In the genomic region with DNA sequence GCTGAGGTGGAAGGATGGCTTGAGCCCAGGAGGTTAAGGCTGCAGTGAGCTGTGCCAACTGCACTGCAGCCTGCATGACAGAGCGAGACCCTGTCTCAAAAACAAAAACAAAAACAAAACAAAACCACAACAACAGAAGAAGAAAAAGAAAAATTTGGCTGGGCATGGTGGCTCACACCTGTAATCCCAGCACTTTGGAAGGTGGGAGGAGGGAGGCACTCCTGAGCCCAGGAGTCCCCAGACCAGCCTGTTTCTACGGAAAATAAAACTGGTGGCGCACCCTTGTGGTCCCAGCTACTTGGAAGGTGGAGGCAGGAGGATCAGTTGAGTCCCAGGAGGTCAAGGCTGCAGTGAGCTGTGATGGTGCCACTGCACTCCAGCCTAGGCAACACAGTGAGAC, we compare ENCODE assay signal across 8 cellular contexts. TPM values are rescaled to one million over a fixed set of nuclear protein-coding genes. Genes with fewer than 3 reads are reported as not detected.
DNase-seq lines count a peak whose midpoint lies in the region; ATAC-seq, FAIRE-seq and TF ChIP-seq lines count a peak whose summit lies in the region.
"Not testable (repeated sequence)": the region's sequence is repeated elsewhere in the genome, so short reads cannot be mapped to it uniquely, and the experiment has no call there.

No MANE protein-coding gene starts in this region.

- peak; percentile 15 to 33; a peak in 2 of 4 replicates for TF ChIP-seq RAD21 in H1 (IDR thresholded peaks at IDR 0.05 in 1 of 2, conservative IDR thresholded peaks at IDR 0.05 in 1 of 2; ENCODE audit: low read depth in 2 of 2, low read length in 2 of 2)

- not testable (repeated sequence) for H2BK120ac ChIP-seq in H1 (replicated peaks; ENCODE audit: low read depth, low read length)

- H3K14ac ChIP-seq in H1 (ENCODE audit: insufficient read length): not testable (repeated sequence)

- not testable (repeated sequence) for H4K5ac ChIP-seq in H1 (ENCODE audit: insufficient read length, low read depth, low read length)

- H3K23ac ChIP-seq in H1 (ENCODE audit: insufficient read length): not testable (repeated sequence)

- H2BK15ac ChIP-seq in H1 (ENCODE audit: low read length): not testable (repeated sequence)

- not testable (repeated sequence) for TF ChIP-seq EP300 in H1 (IDR thresholded peaks at IDR 0.05; ENCODE audit: borderline replicate concordance in 1 of 2, low read depth in 2 of 2, low read length in 2 of 2)

- not testable (repeated sequence) for H2AK5ac ChIP-seq in H1 (ENCODE audit: low read depth, low read length)

- H3K4me2 ChIP-seq in H1 (ENCODE audit: insufficient read depth in 1 of 2, low read depth in 2 of 2, low read length in 2 of 2): not testable (repeated sequence)

- not testable (repeated sequence) for H3K4me1 ChIP-seq in BE2C; H1 (replicated peaks in 1 of 4; ENCODE audit: control insufficient read depth in 3 of 4, insufficient read depth in 4 of 4, low read length in 3 of 4)
- H3K4me1 ChIP-seq in HAP-1 (peaks cover 24% of the 10 kb centered on the region), mucosa of descending colon (ENCODE audit: low read depth) (peaks cover 37% of the 10 kb centered on the region)

- POLR2A ChIA-PET in H1 (lab: Charles Lee; ENCODE audit: partially characterized antibody): interaction anchor here (1.1 to 2.2 kb wide), 7 partner anchors 13 to 240 kb away, joined by 3 to 11 read pairs (median 3); a partner anchor contains a TSS

- peaks cover 24% of the 10 kb centered on the region for H3K36me3 ChIP-seq in BE2C
- H3K36me3 ChIP-seq in HAP-1 (replicated peaks): peaks cover 40% of the 10 kb centered on the region
- peaks cover 0 to 13% (median 4%) of the 10 kb centered on the region in 4 experiments; a peak in 3 of 8 replicates for H3K36me3 ChIP-seq in H1 (ENCODE audit: control insufficient read depth in 2 of 4, insufficient read depth in 4 of 4, low read length in 3 of 4)
- not testable (repeated sequence) for H3K36me3 ChIP-seq in mucosa of descending colon (ENCODE audit: low read depth)

- in situ Hi-C loops in HAP-1 (cut with MboI; ENCODE audit: low sequenced_read_pairs): not testable (repeated sequence)

- DNase-seq in BE2C: peak; percentile 40
- peak; percentile 48 to 77 for DNase-seq in HAP-1 (ENCODE audit: low spot score in 2 of 2)
- DNase-seq in NCI-H82 (lab: John Stamatoyannopoulos, UW): peak; percentile 57
- peak in 1 of 2 experiments; percentile 70 for DNase-seq in H1 (ENCODE audit: low read depth in 1 of 2, low spot score in 2 of 2)
- peak in 2 of 3 donors; percentile 57 to 62 for DNase-seq in mucosa of descending colon
- DNase-seq in stimulated activated effector memory CD8-positive, alpha-beta T cell treated with anti-CD3 and anti-CD28 coated beads, Interleukin-12 subunit alpha, Interleukin-12 subunit beta, amount 100 ng/mL, for 72 hours (ENCODE audit: low spot score in 2 of 2): not testable (repeated sequence)

- not testable (repeated sequence) for H2AFZ ChIP-seq in H1 (ENCODE audit: low read length)

- CTCF ChIA-PET in H1 (lab: Charles Lee; ENCODE audit: partially characterized antibody): interaction anchor here (0.6 to 2.5 kb wide), 17 partner anchors 10 to 314 kb away, joined by 3 to 9 read pairs (median 4); no protein-coding TSS in a partner anchor

- not testable (repeated sequence) for H3K4ac ChIP-seq in H1 (replicated peaks; ENCODE audit: insufficient read length, low read depth, low read length)

- H4K8ac ChIP-seq in H1 (ENCODE audit: extremely low read depth, insufficient read depth, low read length): not testable (repeated sequence)

- not testable (repeated sequence) for FAIRE-seq in H1 (lab: Jason Lieb, UNC)

- not testable (repeated sequence) for H2BK20ac ChIP-seq in H1 (ENCODE audit: low read length)

- 73% methylated on average over 3 of the region's 3 CpGs; no CpG with 5 or more reads in 1 of the 2 experiments for WGBS in H1 (ENCODE audit: extremely low coverage in 1 of 2, insufficient coverage in 1 of 2, insufficient read length in 1 of 2, insufficient replicate concordance in 2 of 2, low coverage in 1 of 2, low lambda C conversion rate in 2 of 2, missing lambda C conversion rate in 1 of 2), 2 experiments

- not testable (repeated sequence) for H3K23me2 ChIP-seq in H1 (ENCODE audit: low read depth, low read length)

- H3K4me1 Mint-ChIP-seq in activated naive CD8-positive, alpha-beta T cell (ENCODE audit: low read depth): peaks cover 34% of the 10 kb centered on the region
- peaks cover 13% of the 10 kb centered on the region for H3K4me1 Mint-ChIP-seq in stimulated activated effector memory CD8-positive, alpha-beta T cell treated with anti-CD3 and anti-CD28 coated beads, Interleukin-12 subunit alpha, Interleukin-12 subunit beta, amount 100 ng/mL, for 72 hours

- H3K27ac Mint-ChIP-seq in activated naive CD8-positive, alpha-beta T cell: peak overlapping the region; percentile 62
- H3K27ac Mint-ChIP-seq in stimulated activated effector memory CD8-positive, alpha-beta T cell treated with anti-CD3 and anti-CD28 coated beads, Interleukin-12 subunit alpha, Interleukin-12 subunit beta, amount 100 ng/mL, for 72 hours: peak overlapping the region; percentile 71

- not testable (repeated sequence) for H3K9me3 Mint-ChIP-seq in activated naive CD8-positive, alpha-beta T cell (ENCODE audit: low read depth); stimulated activated effector memory CD8-positive, alpha-beta T cell treated with anti-CD3 and anti-CD28 coated beads, Interleukin-12 subunit alpha, Interleukin-12 subunit beta, amount 100 ng/mL, for 72 hours

- peak overlapping the region; percentile 77 for H3K4me3 Mint-ChIP-seq in activated naive CD8-positive, alpha-beta T cell
- peak overlapping the region; percentile 58 for H3K4me3 Mint-ChIP-seq in stimulated activated effector memory CD8-positive, alpha-beta T cell treated with anti-CD3 and anti-CD28 coated beads, Interleukin-12 subunit alpha, Interleukin-12 subunit beta, amount 100 ng/mL, for 72 hours

- not testable (repeated sequence) for H3K4me3 ChIP-seq in BE2C (ENCODE audit: low read depth, low read length); HAP-1; H1 (ENCODE audit: extremely low read depth in 1 of 4, insufficient read depth in 2 of 4, low read depth in 3 of 4, low read length in 4 of 4); mucosa of descending colon

- peaks cover 8 to 66% of the 10 kb centered on the region in 2 experiments for H3K79me2 ChIP-seq in H1 (ENCODE audit: control insufficient read depth in 1 of 2, insufficient read depth in 2 of 2, low read length in 2 of 2)

- not testable (repeated sequence) for H3K9me3 ChIP-seq in BE2C; HAP-1; H1 (ENCODE audit: insufficient read depth in 2 of 2, low read depth in 1 of 2, low read length in 1 of 2); mucosa of descending colon

- not testable (repeated sequence) for H2BK5ac ChIP-seq in H1 (ENCODE audit: low read depth, low read length)

- not testable (repeated sequence) for H3K18ac ChIP-seq in H1 (ENCODE audit: extremely low read depth, low read length)

- not testable (repeated sequence) for H2BK12ac ChIP-seq in H1 (ENCODE audit: low read depth, low read length)

- TF ChIP-seq CTCF in BE2C (IDR thresholded peaks at IDR 0.05; ENCODE audit: low read depth, low read length) (peak; percentile 39), VCaP (conservative IDR thresholded peaks at IDR 0.05) (peak; percentile 26; the same call in 1 of the 2 replicates), H1 (IDR thresholded peaks at IDR 0.05; ENCODE audit: control extremely low read depth in 1 of 3, insufficient read depth in 1 of 3, low read depth in 1 of 3, low read length in 3 of 3) (peak; percentile 45 to 58 (median 49))
- TF ChIP-seq CTCF in mucosa of descending colon (IDR thresholded peaks at IDR 0.05): not testable (repeated sequence)

- H3K27me3 ChIP-seq in BE2C; HAP-1 (ENCODE audit: low read depth); H1 (replicated peaks in 1 of 4; ENCODE audit: control insufficient read depth in 3 of 4, extremely low read depth in 1 of 4, insufficient read depth in 3 of 4, low read length in 3 of 4): not testable (repeated sequence)

- H3K79me1 ChIP-seq in H1 (ENCODE audit: low read depth, low read length): not testable (repeated sequence)

- ATAC-seq in mucosa of descending colon; stimulated activated effector memory CD8-positive, alpha-beta T cell treated with anti-CD3 and anti-CD28 coated beads, Interleukin-12 subunit alpha, Interleukin-12 subunit beta, amount 100 ng/mL, for 72 hours: not testable (repeated sequence)

- H3K27ac ChIP-seq in VCaP: peak overlapping the region; percentile 99; the same call in 1 of the 2 replicates
- not testable (repeated sequence) for H3K27ac ChIP-seq in H1 (ENCODE audit: low read depth, low read length)

- intact Hi-C loops in mucosa of descending colon (cut with DNase I, micrococcal nuclease): not testable (repeated sequence)

- TF ChIP-seq POLR2A in H1 (IDR thresholded peaks at IDR 0.05; ENCODE audit: control extremely low read depth in 1 of 2, low read depth in 2 of 2, low read length in 2 of 2): not testable (repeated sequence)

- H3K36me3 Mint-ChIP-seq in activated naive CD8-positive, alpha-beta T cell: not testable (repeated sequence)
- peaks cover 55% of the 10 kb centered on the region for H3K36me3 Mint-ChIP-seq in stimulated activated effector memory CD8-positive, alpha-beta T cell treated with anti-CD3 and anti-CD28 coated beads, Interleukin-12 subunit alpha, Interleukin-12 subunit beta, amount 100 ng/mL, for 72 hours

- H3K56ac ChIP-seq in H1 (replicated peaks; ENCODE audit: insufficient read length, low read depth, low read length): not testable (repeated sequence)

- not testable (repeated sequence) for H3K27me3 Mint-ChIP-seq in activated naive CD8-positive, alpha-beta T cell

- H4K20me1 ChIP-seq in H1 (replicated peaks in 1 of 2; ENCODE audit: control insufficient read depth in 1 of 2, insufficient read depth in 2 of 2, low read length in 2 of 2): not testable (repeated sequence)

- H3K9ac ChIP-seq in H1 (replicated peaks in 1 of 4; ENCODE audit: extremely low read depth in 1 of 4, low read depth in 3 of 4, low read length in 3 of 4): not testable (repeated sequence)

- not testable (repeated sequence) for H4K91ac ChIP-seq in H1 (replicated peaks; ENCODE audit: insufficient read length, low read length)

RNA-seq across cellular contexts. Expression of a gene that starts 2.7 kb away (rescaled TPM):
- 662 TPM for polyA plus RNA-seq in BE2C (2012; ENCODE audit: insufficient read depth, insufficient read length, low read depth)
- total RNA-seq in H1 (2021; fragmentation: NEBNext Ultra II Directional; extraction: Animal tissue kit (Norgen Biotek cat#: 25700)): 367 and 373 TPM in 2 replicates
- 228 and 270 TPM in 2 replicates for polyA plus RNA-seq in H1 (2011; rRNA removed)
- 199 TPM for polyA plus RNA-seq in H1 (2011; cell fraction: cytosol; rRNA removed)
- polyA plus RNA-seq in H1 (2011; cell fraction: nucleus; rRNA removed): 180 TPM
- polyA plus RNA-seq in H1 (2012, experiment 1 of 2): 450 to 541 TPM (median 483 TPM) in 4 replicates
- 390 TPM for polyA plus RNA-seq in H1 (2012, experiment 2 of 2)
- 715 TPM for polyA plus RNA-seq in H1 (2013, experiment 1 of 2)
- polyA plus RNA-seq in H1 (2013, experiment 2 of 2): 668 TPM
- 51.3 and 57.4 TPM in 2 replicates for polyA minus RNA-seq in H1 (2011; rRNA and poly(A)+ RNA removed)
- polyA minus RNA-seq in H1 (2011; cell fraction: cytosol; rRNA and poly(A)+ RNA removed): 129 TPM
- polyA minus RNA-seq in H1 (2011; cell fraction: nucleus; rRNA and poly(A)+ RNA removed): 64.8 TPM
- total RNA-seq in mucosa of descending colon: 100 to 1,000 TPM; 312 to 673 (median 597) TPM

RNA-seq across cellular contexts. Expression of a gene that starts 21.4 kb away (rescaled TPM):
- polyA plus RNA-seq in BE2C (2012; ENCODE audit: insufficient read depth, insufficient read length, low read depth): 78.8 TPM
- 19.4 and 19.8 TPM in 2 replicates for total RNA-seq in H1 (2021; fragmentation: NEBNext Ultra II Directional; extraction: Animal tissue kit (Norgen Biotek cat#: 25700))
- polyA plus RNA-seq in H1 (2011; rRNA removed): 17.4 and 20.0 TPM in 2 replicates
- polyA plus RNA-seq in H1 (2011; cell fraction: cytosol; rRNA removed): 13.5 TPM
- 11.8 TPM for polyA plus RNA-seq in H1 (2011; cell fraction: nucleus; rRNA removed)
- 12.7 to 16.2 TPM (median 14.6 TPM) in 4 replicates for polyA plus RNA-seq in H1 (2012, experiment 1 of 2)
- polyA plus RNA-seq in H1 (2012, experiment 2 of 2): 16.3 TPM
- 18.6 TPM for polyA plus RNA-seq in H1 (2013, experiment 1 of 2)
- polyA plus RNA-seq in H1 (2013, experiment 2 of 2): 18.2 TPM
- polyA minus RNA-seq in H1 (2011; rRNA and poly(A)+ RNA removed): 5.3 and 5.4 TPM in 2 replicates
- 7.6 TPM for polyA minus RNA-seq in H1 (2011; cell fraction: cytosol; rRNA and poly(A)+ RNA removed)
- 9.9 TPM for polyA minus RNA-seq in H1 (2011; cell fraction: nucleus; rRNA and poly(A)+ RNA removed)
- 10 to 100 TPM in 2 of 3 donors, 1 to 10 TPM in 1; 8.9 to 13.6 (median 12.3) TPM for total RNA-seq in mucosa of descending colon

RNA-seq across cellular contexts. Expression of a gene that starts 28.5 kb away (rescaled TPM):
- 85.6 TPM for polyA plus RNA-seq in BE2C (2012; ENCODE audit: insufficient read depth, insufficient read length, low read depth)
- total RNA-seq in H1 (2021; fragmentation: NEBNext Ultra II Directional; extraction: Animal tissue kit (Norgen Biotek cat#: 25700)): 56.1 and 57.1 TPM in 2 replicates
- polyA plus RNA-seq in H1 (2011; rRNA removed): 66.6 and 91.3 TPM in 2 replicates
- 111 TPM for polyA plus RNA-seq in H1 (2011; cell fraction: cytosol; rRNA removed)
- 237 TPM for polyA plus RNA-seq in H1 (2011; cell fraction: nucleus; rRNA removed)
- 43.7 to 58.2 TPM (median 47.1 TPM) in 4 replicates for polyA plus RNA-seq in H1 (2012, experiment 1 of 2)
- 24.3 TPM for polyA plus RNA-seq in H1 (2012, experiment 2 of 2)
- 42.0 TPM for polyA plus RNA-seq in H1 (2013, experiment 1 of 2)
- polyA plus RNA-seq in H1 (2013, experiment 2 of 2): 27.8 TPM
- polyA minus RNA-seq in H1 (2011; rRNA and poly(A)+ RNA removed): 61.6 and 65.5 TPM in 2 replicates
- polyA minus RNA-seq in H1 (2011; cell fraction: cytosol; rRNA and poly(A)+ RNA removed): 27.2 TPM
- 58.1 TPM for polyA minus RNA-seq in H1 (2011; cell fraction: nucleus; rRNA and poly(A)+ RNA removed)
- 10 to 100 TPM; 50.7 to 88.2 (median 83.1) TPM for total RNA-seq in mucosa of descending colon

RNA-seq across cellular contexts. Expression of a gene that starts 45.4 kb away (rescaled TPM):
- 72.1 TPM for polyA plus RNA-seq in BE2C (2012; ENCODE audit: insufficient read depth, insufficient read length, low read depth)
- 31.0 and 32.9 TPM in 2 replicates for total RNA-seq in H1 (2021; fragmentation: NEBNext Ultra II Directional; extraction: Animal tissue kit (Norgen Biotek cat#: 25700))
- 74.8 and 79.0 TPM in 2 replicates for polyA plus RNA-seq in H1 (2011; rRNA removed)
- 88.7 TPM for polyA plus RNA-seq in H1 (2011; cell fraction: cytosol; rRNA removed)
- polyA plus RNA-seq in H1 (2011; cell fraction: nucleus; rRNA removed): 104 TPM
- polyA plus RNA-seq in H1 (2012, experiment 1 of 2): 44.3 to 62.8 TPM (median 52.9 TPM) in 4 replicates
- polyA plus RNA-seq in H1 (2012, experiment 2 of 2): 63.0 TPM
- polyA plus RNA-seq in H1 (2013, experiment 1 of 2): 23.0 TPM
- polyA plus RNA-seq in H1 (2013, experiment 2 of 2): 22.5 TPM
- polyA minus RNA-seq in H1 (2011; rRNA and poly(A)+ RNA removed): 100 and 102 TPM in 2 replicates
- 31.6 TPM for polyA minus RNA-seq in H1 (2011; cell fraction: cytosol; rRNA and poly(A)+ RNA removed)
- polyA minus RNA-seq in H1 (2011; cell fraction: nucleus; rRNA and poly(A)+ RNA removed): 57.5 TPM
- 10 to 100 TPM; 50.2 to 96.5 (median 68.3) TPM for total RNA-seq in mucosa of descending colon
